9 cellular contexts compared by ENCODE assay signal in the genomic region with DNA sequence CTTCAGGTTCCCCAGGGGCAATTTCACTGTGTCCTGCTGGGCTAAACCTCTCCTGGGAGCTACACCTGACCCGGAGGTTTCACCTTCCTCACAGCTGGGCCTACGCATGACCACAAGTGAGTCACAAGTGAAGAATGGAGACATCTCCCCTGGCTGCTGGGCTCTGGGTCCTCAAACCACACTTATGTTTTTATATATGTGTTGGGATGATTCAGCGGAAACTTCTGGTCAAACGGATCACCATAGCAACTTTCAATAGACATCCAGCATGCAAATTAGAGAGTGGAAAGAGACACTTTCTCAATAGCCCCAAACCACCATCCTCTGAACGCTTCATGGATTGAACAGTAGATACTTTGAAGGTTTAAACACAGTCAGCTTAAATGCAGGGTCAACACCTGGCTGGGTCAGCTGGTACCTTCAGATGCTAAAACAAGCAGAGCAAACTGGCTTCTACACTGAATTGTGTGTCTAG. TPM values are rescaled to one million over a fixed set of nuclear protein-coding genes. Genes with fewer than 3 reads are reported as not detected.
DNase-seq lines count a peak whose midpoint lies in the region; ATAC-seq and TF ChIP-seq lines count a peak whose summit lies in the region.
"Had no signal": no experiment of that assay in that cellular context is flagged by ENCODE, and none has a peak within 500 bp of the region (broad histone marks: within the 10 kb centered on the region; RNA-seq: fewer than 3 reads in every experiment).

No MANE protein-coding gene starts in this region.

- H3F3A ChIP-seq in Loucy (ENCODE audit: low read depth): peaks cover 2% of the 10 kb centered on the region; the same call in 1 of the 2 replicates

- no peaks in the 10 kb centered on the region for H3K9me2 ChIP-seq in Loucy (replicated peaks; ENCODE audit: low read depth, low read length)

- intact Hi-C loops in prostate gland (cut with DNase I): no loop called here
- intact Hi-C loops in ovary (cut with DNase I): loop anchor here in 1 of 4 donors (5.0 kb wide), 1 partner anchor 306 kb away; no protein-coding TSS in a partner anchor

- no peak for TF ChIP-seq POLR2A in prostate gland (IDR thresholded peaks at IDR 0.05)
- TF ChIP-seq POLR2A in ovary (IDR thresholded peaks at IDR 0.05): no peak

- no peaks in the 10 kb centered on the region for H3K27me3 ChIP-seq in BLaER1 treated with 17β-estradiol and CSF1 and Interleukin-3, amounts not matched to agents 10 nM and 100 nM
- no peaks in the 10 kb centered on the region for H3K27me3 ChIP-seq in Loucy (ENCODE audit: insufficient read depth, low read length, poor library complexity, severe bottlenecking)
- H3K27me3 ChIP-seq in prostate gland (replicated peaks; ENCODE audit: insufficient read depth): no peaks in the 10 kb centered on the region
- no peaks in the 10 kb centered on the region for H3K27me3 ChIP-seq in effector memory CD4-positive, alpha-beta T cell (replicated peaks; ENCODE audit: control insufficient read depth, insufficient read depth, low read length, poor library complexity, severe bottlenecking)
- H3K27me3 ChIP-seq in ovary: no peaks in the 10 kb centered on the region

- peaks cover 6 to 16% (median 14%) of the 10 kb centered on the region in 10 experiments; a peak in 19 of 20 replicates for H3K4me1 ChIP-seq in BLaER1 treated with 17β-estradiol and CSF1 and Interleukin-3, amounts not matched to agents 10 nM and 100 nM
- peaks cover 22% of the 10 kb centered on the region for H3K4me1 ChIP-seq in Loucy (ENCODE audit: insufficient read depth, low read length, poor library complexity, severe bottlenecking)
- H3K4me1 ChIP-seq in prostate gland (replicated peaks): no peaks in the 10 kb centered on the region
- H3K4me1 ChIP-seq in effector memory CD4-positive, alpha-beta T cell (ENCODE audit: control insufficient read depth, insufficient read depth, low read length, poor library complexity, severe bottlenecking): peaks cover 7% of the 10 kb centered on the region
- no peaks in the 10 kb centered on the region for H3K4me1 ChIP-seq in ovary (ENCODE audit: insufficient read depth)

- peak; percentile 91 for ATAC-seq in GM21528 (IDR thresholded peaks at IDR 0.05; ENCODE audit: low FRiP score, unreplicated experiment)
- peak; percentile 70 for ATAC-seq in activated naive CD8-positive, alpha-beta T cell treated with anti-CD3 and anti-CD28 coated beads, Interleukin-2, amount 10 ng/mL, durations not matched to agents 7 days and 5 days (ENCODE audit: low read depth)

- H3K9me3 ChIP-seq in BLaER1 treated with 17β-estradiol and CSF1 and Interleukin-3, amounts not matched to agents 10 nM and 100 nM (replicated peaks in 1 of 11): peaks cover 0 to 10% (median 8%) of the 10 kb centered on the region in 11 experiments; a peak in 8 of 22 replicates
- H3K9me3 ChIP-seq in Loucy (ENCODE audit: insufficient read depth, low read depth, low read length) (no peaks in the 10 kb centered on the region), prostate gland (no peaks in the 10 kb centered on the region), ovary (no peaks in the 10 kb centered on the region)
- H3K9me3 ChIP-seq in effector memory CD4-positive, alpha-beta T cell (ENCODE audit: control insufficient read depth, low read length): no peaks in the 10 kb centered on the region

- peaks cover 11% of the 10 kb centered on the region for H3K27me3 Mint-ChIP-seq in activated naive CD8-positive, alpha-beta T cell treated with anti-CD3 and anti-CD28 coated beads, Interleukin-2, amount 10 ng/mL, durations not matched to agents 7 days and 5 days

- TF ChIP-seq CTCF in Loucy (conservative IDR thresholded peaks at IDR 0.05; ENCODE audit: low read length): no peak
- TF ChIP-seq CTCF in prostate gland (IDR thresholded peaks at IDR 0.05): no peak
- TF ChIP-seq CTCF in ovary (IDR thresholded peaks at IDR 0.05): no peak

- H3K4me3 ChIP-seq in BLaER1 treated with 17β-estradiol and CSF1 and Interleukin-3, amounts not matched to agents 10 nM and 100 nM: no peak overlapping the region
- H3K4me3 ChIP-seq in Loucy (ENCODE audit: low read length, poor library complexity, severe bottlenecking): peak overlapping the region; percentile 33
- no peak overlapping the region for H3K4me3 ChIP-seq in prostate gland
- no peak overlapping the region for H3K4me3 ChIP-seq in effector memory CD4-positive, alpha-beta T cell (ENCODE audit: insufficient read depth, low read depth, low read length, poor library complexity, severe bottlenecking)
- no peak overlapping the region for H3K4me3 ChIP-seq in ovary
- H3K4me3 ChIP-seq: skin epidermis had no signal

- no peaks in the 10 kb centered on the region for H3K36me3 ChIP-seq in BLaER1 treated with 17β-estradiol and CSF1 and Interleukin-3, amounts not matched to agents 10 nM and 100 nM
- H3K36me3 ChIP-seq in Loucy (ENCODE audit: insufficient read depth, low read length): no peaks in the 10 kb centered on the region
- no peaks in the 10 kb centered on the region for H3K36me3 ChIP-seq in prostate gland
- H3K36me3 ChIP-seq in effector memory CD4-positive, alpha-beta T cell (ENCODE audit: control insufficient read depth, insufficient read depth, low read length): no peaks in the 10 kb centered on the region
- H3K36me3 ChIP-seq in ovary: no peaks in the 10 kb centered on the region

- POLR2A ChIA-PET in activated naive CD8-positive, alpha-beta T cell treated with anti-CD3 and anti-CD28 coated beads, Interleukin-2, amount 10 ng/mL, durations not matched to agents 7 days and 5 days (lab: Charles Lee): no interaction called here

- H3K27ac ChIP-seq in BLaER1 treated with 17β-estradiol and CSF1 and Interleukin-3, amounts not matched to agents 10 nM and 100 nM: peak overlapping the region in 4 of 11 experiments; percentile 5 to 45 (median 29); a peak in 6 of 22 replicates
- no peak overlapping the region for H3K27ac ChIP-seq in prostate gland
- no peak overlapping the region for H3K27ac ChIP-seq in effector memory CD4-positive, alpha-beta T cell (ENCODE audit: insufficient read depth, low read length, poor library complexity, severe bottlenecking)
- no peak overlapping the region for H3K27ac ChIP-seq in ovary
- H3K27ac ChIP-seq: skin epidermis had no signal

- H3K4me1 Mint-ChIP-seq in activated naive CD8-positive, alpha-beta T cell treated with anti-CD3 and anti-CD28 coated beads, Interleukin-2, amount 10 ng/mL, durations not matched to agents 7 days and 5 days: peaks cover 10% of the 10 kb centered on the region

- H3K4me2 ChIP-seq in BLaER1 treated with 17β-estradiol and CSF1 and Interleukin-3, amounts not matched to agents 10 nM and 100 nM: peak overlapping the region; percentile 35 to 65 (median 54)
- peak overlapping the region; percentile 66 for H3K4me2 ChIP-seq in Loucy (ENCODE audit: low read depth, low read length, poor library complexity, severe bottlenecking)

- H2AFZ ChIP-seq in Loucy (ENCODE audit: low read length): no peak overlapping the region

- no peak for TF ChIP-seq EP300 in ovary (IDR thresholded peaks at IDR 0.05)

- H3K79me2 ChIP-seq in Loucy (ENCODE audit: insufficient read depth, low read length): no peaks in the 10 kb centered on the region

- no peaks in the 10 kb centered on the region for H3K36me3 Mint-ChIP-seq in activated naive CD8-positive, alpha-beta T cell treated with anti-CD3 and anti-CD28 coated beads, Interleukin-2, amount 10 ng/mL, durations not matched to agents 7 days and 5 days

- no peak overlapping the region for H3K27ac Mint-ChIP-seq in activated naive CD8-positive, alpha-beta T cell treated with anti-CD3 and anti-CD28 coated beads, Interleukin-2, amount 10 ng/mL, durations not matched to agents 7 days and 5 days

- H4K20me1 ChIP-seq in BLaER1 treated with 17β-estradiol and CSF1 and Interleukin-3, amounts not matched to agents 10 nM and 100 nM: no peaks in the 10 kb centered on the region
- no peaks in the 10 kb centered on the region for H4K20me1 ChIP-seq in Loucy (ENCODE audit: insufficient read depth, low read length, poor library complexity, severe bottlenecking)

- peaks cover 2% of the 10 kb centered on the region for H3K9me3 Mint-ChIP-seq in activated naive CD8-positive, alpha-beta T cell treated with anti-CD3 and anti-CD28 coated beads, Interleukin-2, amount 10 ng/mL, durations not matched to agents 7 days and 5 days

- no peak for DNase-seq in activated naive CD8-positive, alpha-beta T cell treated with anti-CD3 and anti-CD28 coated beads, Interleukin-2, amount 10 ng/mL, durations not matched to agents 7 days and 5 days
- DNase-seq in stimulated activated CD4-positive, alpha-beta T cell treated with anti-CD3 and anti-CD28 coated beads, TNF-alpha, amount 100 ng/mL, for 48 hours (ENCODE audit: low read depth in 3 of 3): peak; percentile 56 to 68 (median 66)
- DNase-seq in prostate gland (ENCODE audit: low spot score): no peak
- DNase-seq in effector memory CD4-positive, alpha-beta T cell: no peak
- DNase-seq in ovary: no peak

- peak overlapping the region in 1 of 11 experiments; percentile 25; a peak in 1 of 22 replicates for H3K9ac ChIP-seq in BLaER1 treated with 17β-estradiol and CSF1 and Interleukin-3, amounts not matched to agents 10 nM and 100 nM
- no peak overlapping the region for H3K9ac ChIP-seq in Loucy (ENCODE audit: low read depth, low read length, poor library complexity, severe bottlenecking)

- WGBS in prostate gland: 92% methylated on average over 5 of the region's 5 CpGs
- 86 to 92% (median 89%) methylated on average over 5 of the region's 5 CpGs for WGBS in ovary, 3 donors

- H3K4me3 Mint-ChIP-seq in activated naive CD8-positive, alpha-beta T cell treated with anti-CD3 and anti-CD28 coated beads, Interleukin-2, amount 10 ng/mL, durations not matched to agents 7 days and 5 days: no peak overlapping the region

RNA-seq across cellular contexts. Expression of a gene that starts 28.0 kb away (rescaled TPM):
- total RNA-seq in activated naive CD8-positive, alpha-beta T cell treated with anti-CD3 and anti-CD28 coated beads, Interleukin-2, amount 10 ng/mL, durations not matched to agents 7 days and 5 days: 1 to 10 TPM; 7.6 to 8.8 TPM
- total RNA-seq in prostate gland (100 to 1,000 TPM in 1 of 2 donors, 10 to 100 TPM in 1; 91.4 to 131 TPM), ovary (100 to 1,000 TPM in 3 of 7 donors, 10 to 100 TPM in 4; 61.5 to 196 (median 83.5) TPM)
- 10 to 100 TPM; 41.1 to 41.5 TPM for polyA plus RNA-seq in ovary

Comparison
In these comparisons a context has a peak if more than half of its experiments do, and no peak if none do; other contexts are left out.
1. DNase-seq: peak in stimulated activated CD4-positive, alpha-beta T cell treated with anti-CD3 and anti-CD28 coated beads, TNF-alpha, amount 100 ng/mL, for 48 hours (3 of 3); none in activated naive CD8-positive, alpha-beta T cell treated with anti-CD3 and anti-CD28 coated beads, Interleukin-2, amount 10 ng/mL, durations not matched to agents 7 days and 5 days (single experiment), prostate gland (single experiment), effector memory CD4-positive, alpha-beta T cell (0 of 3) and ovary (0 of 5).
2. RNA of a gene that starts 28.0 kb away (total RNA-seq): 91.4 to 131 TPM in prostate gland and 61.5 to 196 TPM in ovary; 7.6 to 8.8 TPM in activated naive CD8-positive, alpha-beta T cell treated with anti-CD3 and anti-CD28 coated beads, Interleukin-2, amount 10 ng/mL, durations not matched to agents 7 days and 5 days; every median in the first group is over 4 times any median in the second.